21 cellular contexts compared by ENCODE assay signal in genomic region chr13:66864627-66865026, GRCh38.
DNase-seq lines count a peak whose midpoint lies in the region; ATAC-seq, FAIRE-seq and TF ChIP-seq lines count a peak whose summit lies in the region.
"Had no signal": no experiment of that assay in that cellular context is flagged by ENCODE, and none has a peak within 500 bp of the region (broad histone marks: within the 10 kb centered on the region; RNA-seq: fewer than 3 reads in every experiment).

No MANE protein-coding gene starts in this region.

- TF ChIP-seq CTCF in A549 (IDR thresholded peaks at IDR 0.05) (no peak), KMS-11 (conservative IDR thresholded peaks at IDR 0.05; ENCODE audit: low read depth, low read length) (no peak), OCI-LY7 (conservative IDR thresholded peaks at IDR 0.05; ENCODE audit: low read length) (no peak), epithelial cell of proximal tubule (conservative IDR thresholded peaks at IDR 0.05; ENCODE audit: low read depth, low read length) (no peak), foreskin fibroblast (IDR thresholded peaks at IDR 0.05; ENCODE audit: low read depth, low read length) (no peak), RWPE1 (conservative IDR thresholded peaks at IDR 0.05; ENCODE audit: low read depth) (no peak)

- H2AFZ ChIP-seq in KMS-11 (ENCODE audit: low read depth) (no peak overlapping the region; the same call in 1 of the 2 replicates), OCI-LY7 (ENCODE audit: low read length) (peak overlapping the region; percentile 90)
- H2AFZ ChIP-seq: GM23248 had no signal

- H3K9me2 ChIP-seq in OCI-LY7 (ENCODE audit: insufficient read depth, low read length), result no peaks in the 10 kb centered on the region

- peak overlapping the region; percentile 26; the same call in 1 of the 3 replicates for H3K4me2 ChIP-seq in A549
- H3K4me2 ChIP-seq in KMS-11, result peak overlapping the region; percentile 73
- H3K4me2 ChIP-seq in OCI-LY7 (ENCODE audit: low read length), result peak overlapping the region; percentile 53
- H3K4me2 ChIP-seq: BLaER1 had no signal

- 56% methylated on average over 3 of the region's 3 CpGs for WGBS in A549 (ENCODE audit: missing lambda C conversion rate)

- no peak overlapping the region; the same call in 1 of the 2 replicates for H3K9ac ChIP-seq in KMS-11
- H3K9ac ChIP-seq: BLaER1, GM23248 had no signal

- no TSS peak for BruUV-seq in OCI-LY7 (replicated peaks; lab: Mats Ljungman, UMichigan)

- H4K20me1 ChIP-seq in KMS-11 (ENCODE audit: insufficient read depth) (no peaks in the 10 kb centered on the region), OCI-LY7 (ENCODE audit: insufficient read depth, low read length) (no peaks in the 10 kb centered on the region)
- H4K20me1 ChIP-seq: BLaER1 had no signal

- TF ChIP-seq POLR2A in A549 (IDR thresholded peaks at IDR 0.05; ENCODE audit: low read length), result no peak

- H3K4me3 ChIP-seq in A549 (no peak overlapping the region), KMS-11 (IDR thresholded peaks at IDR 0.05; ENCODE audit: insufficient read depth, low read depth, low read length) (no peak overlapping the region), OCI-LY7 (ENCODE audit: low read depth, low read length, poor library complexity, severe bottlenecking) (peak overlapping the region; percentile 18), epithelial cell of proximal tubule (ENCODE audit: low read depth, low read length) (peak overlapping the region; percentile 21), foreskin fibroblast (ENCODE audit: low read depth in 1 of 2, low read length in 2 of 2) (peak overlapping the region in 1 of 2 donors; percentile 8)
- H3K4me3 ChIP-seq: BLaER1, GM12878, GM23248 had no signal

- intact Hi-C loops in OCI-LY7 (cut with micrococcal nuclease; ENCODE audit: unreplicated experiment), result no loop called here

- H3K79me2 ChIP-seq in KMS-11 (ENCODE audit: insufficient read depth, low read depth) (no peaks in the 10 kb centered on the region), OCI-LY7 (ENCODE audit: insufficient read depth, low read depth, low read length) (no peaks in the 10 kb centered on the region)

- CTCF ChIA-PET in A549 (lab: Yijun Ruan, JAX), result no interaction called here
- CTCF ChIA-PET in OCI-LY7 (lab: Charles Lee; ENCODE audit: unreplicated experiment), result no interaction called here
- CTCF ChIA-PET in RWPE1 (lab: Yijun Ruan, JAX), result interaction anchor here (0.6 kb wide), 1 partner anchor 1901 kb away, joined by 5 read pairs; no protein-coding TSS in a partner anchor

- no peak overlapping the region for H3K27ac ChIP-seq in A549
- H3K27ac ChIP-seq in KMS-11, result peak overlapping the region; percentile 32; the same call in 1 of the 2 replicates
- H3K27ac ChIP-seq in OCI-LY7 (ENCODE audit: low read depth, low read length, poor library complexity, severe bottlenecking), result peak overlapping the region; percentile 45
- H3K27ac ChIP-seq in RWPE1, result no peak overlapping the region
- H3K27ac ChIP-seq: BLaER1, GM23248 had no signal

- no peak for TF ChIP-seq EP300 in A549 (IDR thresholded peaks at IDR 0.05)

- no peaks in the 10 kb centered on the region for H3K9me3 ChIP-seq in A549
- peaks cover 20% of the 10 kb centered on the region; the same call in 1 of the 2 replicates for H3K9me3 ChIP-seq in OCI-LY7 (ENCODE audit: low read length)

- no peak for TF ChIP-seq RAD21 in A549 (conservative IDR thresholded peaks at IDR 0.05 in 1 of 2, IDR thresholded peaks at IDR 0.05 in 1 of 2)

- H3K27me3 ChIP-seq in KMS-11 (ENCODE audit: insufficient read depth, low read depth), result no peaks in the 10 kb centered on the region
- H3K27me3 ChIP-seq: BLaER1 had no signal

- DNase-seq in A549 (ENCODE audit: low read depth in 1 of 2, low spot score in 1 of 2) (no peak), OCI-LY7 (ENCODE audit: low spot score) (peak; percentile 59), epithelial cell of proximal tubule (ENCODE audit: low read depth) (no peak), T-helper 2 cell (no peak), foreskin fibroblast (no peak), NCI-H1436 (lab: John Stamatoyannopoulos, UW) (no peak), RWPE1 (ENCODE audit: low spot score) (no peak)
- DNase-seq: 8988T; CD8-positive, alpha-beta T cell; GDM1; GM23248; NCI-H1105 treated with DMSO at 0.1 percent for 48 hours; NCI-H187; NCI-H526 treated with DMSO at 0.1 percent for 48 hours; SIG-M5 had no signal

- H3K4me1 ChIP-seq in A549, result peaks cover 7% of the 10 kb centered on the region; the same call in 1 of the 3 replicates
- peaks cover 46% of the 10 kb centered on the region for H3K4me1 ChIP-seq in KMS-11 (ENCODE audit: low read depth, poor library complexity, severe bottlenecking)
- peaks cover 16% of the 10 kb centered on the region for H3K4me1 ChIP-seq in OCI-LY7 (ENCODE audit: insufficient read depth, low read length, poor library complexity, severe bottlenecking)
- H3K4me1 ChIP-seq: BLaER1 had no signal

- H3K36me3 ChIP-seq in KMS-11 (ENCODE audit: insufficient read depth) (no peaks in the 10 kb centered on the region), OCI-LY7 (ENCODE audit: insufficient read depth, low read length) (peaks cover 4% of the 10 kb centered on the region; the same call in 1 of the 2 replicates)
- H3K36me3 ChIP-seq: BLaER1 had no signal

- no peak for ATAC-seq in A549
- ATAC-seq: CD8-positive, alpha-beta T cell; GM12878; HCT116 had no signal

- POLR2A ChIA-PET in A549 (lab: Yijun Ruan, JAX) (no interaction called here), OCI-LY7 (lab: Charles Lee) (no interaction called here), RWPE1 (lab: Yijun Ruan, JAX; ENCODE audit: low non-redundant PET) (no interaction called here)

- FAIRE-seq in A549 (lab: Jason Lieb, UNC), result no peak
- FAIRE-seq: D721Med, GM12878, RCC 7860 had no signal

TF ChIP-seq in A549, 52 proteins besides CTCF, POLR2A, EP300 and RAD21:
- no peak for TF ChIP-seq MYC (IDR thresholded peaks at IDR 0.05; ENCODE audit: borderline replicate concordance, low read length)
- no peak for TF ChIP-seq GATA3 (IDR thresholded peaks at IDR 0.05; ENCODE audit: borderline replicate concordance)
- no peak for TF ChIP-seq CBX2 (IDR thresholded peaks at IDR 0.05; ENCODE audit: borderline replicate concordance, low read depth)
- TF ChIP-seq ESRRA (IDR thresholded peaks at IDR 0.05; ENCODE audit: borderline replicate concordance, low read length), result no peak
- no peak for TF ChIP-seq MAFK (IDR thresholded peaks at IDR 0.05; ENCODE audit: partially characterized antibody)
- TF ChIP-seq TFCP2L1 (CRISPR knock-in tag; IDR thresholded peaks at IDR 0.05), result no peak
- TF ChIP-seq KDM5A (IDR thresholded peaks at IDR 0.05), result no peak
- TF ChIP-seq, protein P1, sequence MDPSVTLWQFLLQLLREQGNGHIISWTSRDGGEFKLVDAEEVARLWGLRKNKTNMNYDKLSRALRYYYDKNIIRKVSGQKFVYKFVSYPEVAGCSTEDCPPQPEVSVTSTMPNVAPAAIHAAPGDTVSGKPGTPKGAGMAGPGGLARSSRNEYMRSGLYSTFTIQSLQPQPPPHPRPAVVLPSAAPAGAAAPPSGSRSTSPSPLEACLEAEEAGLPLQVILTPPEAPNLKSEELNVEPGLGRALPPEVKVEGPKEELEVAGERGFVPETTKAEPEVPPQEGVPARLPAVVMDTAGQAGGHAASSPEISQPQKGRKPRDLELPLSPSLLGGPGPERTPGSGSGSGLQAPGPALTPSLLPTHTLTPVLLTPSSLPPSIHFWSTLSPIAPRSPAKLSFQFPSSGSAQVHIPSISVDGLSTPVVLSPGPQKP (IDR thresholded peaks at IDR 0.05; ENCODE audit: low read depth, low read length), result no peak
- TF ChIP-seq NR3C1 (IDR thresholded peaks at IDR 0.05), result no peak
- TF ChIP-seq ZNF302 (CRISPR knock-in tag; IDR thresholded peaks at IDR 0.05), result no peak
- no peak for TF ChIP-seq NFE2L2 (conservative IDR thresholded peaks at IDR 0.05; ENCODE audit: low read length)
- no peak for TF ChIP-seq CEBPB (IDR thresholded peaks at IDR 0.05)
- TF ChIP-seq TP53 (CRISPR knock-in tag; IDR thresholded peaks at IDR 0.05), result no peak

Comparison
In these comparisons a context has a peak if more than half of its experiments do, and no peak if none do; other contexts are left out.
1. H3K27ac ChIP-seq: peak in KMS-11 (single experiment) and OCI-LY7 (single experiment); none in A549 (0 of 2) and RWPE1 (single experiment).
2. H3K4me3 ChIP-seq: peak in OCI-LY7 (single experiment) and epithelial cell of proximal tubule (single experiment); none in A549 (single experiment) and KMS-11 (single experiment).
3. Peak in every context shown above with its lines, with median percentiles within 50 percentile points of each other: H3K4me2 ChIP-seq.